In genomic region chrX:789096-789495, GRCh38 we compare ENCODE assay signal across 23 cellular contexts.
"Had no signal": no experiment of that assay in that cellular context is flagged by ENCODE, and none has a peak within 500 bp of the region (broad histone marks: within the 10 kb centered on the region; RNA-seq: fewer than 3 reads in every experiment).

No MANE protein-coding gene starts in this region.

- ATAC-seq: activated CD4-positive, CD25-positive, alpha-beta regulatory T cell treated with anti-CD3 and anti-CD28 coated beads, Interleukin-2, amount 50 U/mL, for 24 hours; activated CD8-positive, alpha-beta memory T cell treated with anti-CD3 and anti-CD28 coated beads, Interleukin-2, amount 10 ng/mL, durations not matched to agents 7 days and 5 days; activated CD8-positive, alpha-beta T cell treated with anti-CD3 and anti-CD28 coated beads for 36 hours; body of pancreas; foreskin keratinocyte; sciatic nerve; stimulated activated effector memory CD8-positive, alpha-beta T cell treated with anti-CD3 and anti-CD28 coated beads, Interleukin-12 subunit alpha, Interleukin-12 subunit beta, amount 100 ng/mL, for 72 hours; stimulated activated naive CD8-positive, alpha-beta T cell treated with anti-CD3 and anti-CD28 coated beads, Interleukin-15, amount 100 ng/mL, for 72 hours had no signal

- H3K27me3 ChIP-seq: body of pancreas, foreskin keratinocyte, uterus had no signal

- H3K4me3 ChIP-seq: body of pancreas, cardiac muscle cell, left ventricle myocardium inferior, suprapubic skin, tibial nerve, uterus had no signal

- H3K9me3 ChIP-seq: body of pancreas, suprapubic skin, uterus had no signal

- H3K27ac ChIP-seq: body of pancreas, cardiac muscle cell, foreskin keratinocyte, left ventricle myocardium inferior, suprapubic skin, tibial nerve, uterus had no signal

- H3K4me1 ChIP-seq: body of pancreas, foreskin keratinocyte, left ventricle myocardium inferior, suprapubic skin, tibial nerve, uterus had no signal

- DNase-seq: activated CD8-positive, alpha-beta memory T cell treated with anti-CD3 and anti-CD28 coated beads, Interleukin-2, amount 10 ng/mL, durations not matched to agents 7 days and 5 days; activated CD8-positive, alpha-beta T cell treated with anti-CD3 and anti-CD28 coated beads for 36 hours; activated gamma-delta T cell treated with Interleukin-2 at 50 U/mL for 16 hours; activated T-cell treated with anti-CD3 and anti-CD28 coated beads for 4 hours; anterior cingulate cortex; body of pancreas; effector CD8-positive, alpha-beta T cell; erythroblast; foreskin keratinocyte; kidney; left ventricle myocardium inferior; midbrain; occipital lobe; small intestine; stimulated activated CD4-positive, alpha-beta T cell treated with anti-CD3 and anti-CD28 coated beads, Interleukin-2, amount 100 ng/mL, for 24 hours; uterus had no signal

- H3K36me3 ChIP-seq: cardiac muscle cell, left ventricle myocardium inferior, suprapubic skin, tibial nerve, uterus had no signal
